In genomic region chr9:18043978-18044377, GRCh38 we compare ENCODE assay signal across 7 cellular contexts.
"Had no signal": no experiment of that assay in that cellular context is flagged by ENCODE, and none has a peak within 500 bp of the region (broad histone marks: within the 10 kb centered on the region; RNA-seq: fewer than 3 reads in every experiment).

No MANE protein-coding gene starts in this region.

- H3K4me3 Mint-ChIP-seq: HFFc6 had no signal

- H3K9me3 Mint-ChIP-seq: HFFc6 had no signal

- DNase-seq: GM23248, GOT3, H7, HFFc6, IMR-90 had no signal

- ATAC-seq: HCT116, K562 had no signal

- H3K27ac Mint-ChIP-seq: HFFc6 had no signal
